In the genomic region with DNA sequence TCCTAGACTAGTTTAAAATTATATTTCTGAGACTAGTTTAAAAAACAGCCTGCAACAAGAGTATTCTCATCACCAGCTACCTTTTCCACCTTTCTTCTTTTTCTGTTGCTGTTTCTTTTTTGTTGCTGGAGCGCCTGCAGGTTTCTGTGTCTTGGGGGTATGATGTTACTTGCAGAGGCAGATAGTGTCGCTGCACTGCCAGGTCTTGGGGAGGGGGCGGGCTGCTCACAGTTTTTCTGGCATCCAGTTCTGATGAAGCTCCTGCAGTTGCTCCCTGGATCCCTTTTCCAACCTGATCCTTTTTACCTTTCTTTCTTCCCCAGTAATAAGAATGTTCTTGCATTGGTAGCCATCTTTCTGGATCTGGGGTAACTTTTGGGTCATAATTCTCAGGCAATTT, we compare ENCODE assay signal across 19 cellular contexts.
"Had no signal": no experiment of that assay in that cellular context is flagged by ENCODE, and none has a peak within 500 bp of the region (broad histone marks: within the 10 kb centered on the region; RNA-seq: fewer than 3 reads in every experiment).

No MANE protein-coding gene starts in this region.

- H3K4me3 ChIP-seq: esophagus squamous epithelium, gastroesophageal sphincter, heart right ventricle, left lung, prostate gland, uterus had no signal

- H3K27ac Mint-ChIP-seq: activated naive CD8-positive, alpha-beta T cell treated with anti-CD3 and anti-CD28 coated beads for 36 hours; activated T-cell treated with anti-CD3 and anti-CD28 coated beads, Interleukin-2, amount 50 U/mL, for 24 hours; activated T-helper 17 cell treated with anti-CD3 and anti-CD28 coated beads, Interleukin-2, amount 50 U/mL, for 72 hours; stimulated activated naive B cell treated with anti-CD40 and anti-IgM and Interleukin-4, amounts not matched to agents 10 μg/mL and 1 μg/mL and 100 μg/mL, for 72 hours had no signal

- ATAC-seq: activated T-helper 17 cell treated with anti-CD3 and anti-CD28 coated beads, Interleukin-2, amount 50 U/mL, for 72 hours; gastroesophageal sphincter; heart right ventricle; left lung; stimulated activated naive B cell treated with anti-CD40 and anti-IgM and Interleukin-4, amounts not matched to agents 10 μg/mL and 1 μg/mL and 100 μg/mL, for 72 hours had no signal

- H3K9me3 ChIP-seq: esophagus squamous epithelium, gastroesophageal sphincter, heart right ventricle, left lung, prostate gland, uterus had no signal

- DNase-seq: activated CD8-positive, alpha-beta memory T cell treated with anti-CD3 and anti-CD28 coated beads for 24 hours; activated CD8-positive, alpha-beta memory T cell treated with anti-CD3 and anti-CD28 coated beads, Interleukin-2, amount 50 U/mL, for 4 hours; activated naive CD4-positive, alpha-beta T cell; activated naive CD8-positive, alpha-beta T cell treated with anti-CD3 and anti-CD28 coated beads for 36 hours; activated T-cell treated with anti-CD3 and anti-CD28 coated beads, Interleukin-2, amount 50 U/mL, for 24 hours; central memory CD4-positive, alpha-beta T cell; effector memory CD4-positive, alpha-beta T cell; esophagus squamous epithelium; heart right ventricle; kidney; left lung; stimulated activated CD4-positive, alpha-beta T cell treated with anti-CD3 and anti-CD28 coated beads, Interleukin-2, amount 100 ng/mL, for 48 hours; stimulated activated CD8-positive, alpha-beta memory T cell treated with anti-CD3 and anti-CD28 coated beads, Interleukin-4, amount 100 ng/mL, for 48 hours; stimulated activated naive B cell treated with anti-CD40 and anti-IgM and Interleukin-4, amounts not matched to agents 10 μg/mL and 1 μg/mL and 100 μg/mL, for 72 hours; trophoblast cell; uterus had no signal

- H3K4me3 Mint-ChIP-seq: activated naive CD8-positive, alpha-beta T cell treated with anti-CD3 and anti-CD28 coated beads for 36 hours; activated T-cell treated with anti-CD3 and anti-CD28 coated beads, Interleukin-2, amount 50 U/mL, for 24 hours; activated T-helper 17 cell treated with anti-CD3 and anti-CD28 coated beads, Interleukin-2, amount 50 U/mL, for 72 hours; stimulated activated naive B cell treated with anti-CD40 and anti-IgM and Interleukin-4, amounts not matched to agents 10 μg/mL and 1 μg/mL and 100 μg/mL, for 72 hours had no signal

- H3K36me3 ChIP-seq: prostate gland, uterus had no signal

- H3K9me3 Mint-ChIP-seq: activated naive CD8-positive, alpha-beta T cell treated with anti-CD3 and anti-CD28 coated beads for 36 hours; activated T-cell treated with anti-CD3 and anti-CD28 coated beads, Interleukin-2, amount 50 U/mL, for 24 hours; activated T-helper 17 cell treated with anti-CD3 and anti-CD28 coated beads, Interleukin-2, amount 50 U/mL, for 72 hours; stimulated activated naive B cell treated with anti-CD40 and anti-IgM and Interleukin-4, amounts not matched to agents 10 μg/mL and 1 μg/mL and 100 μg/mL, for 72 hours had no signal

- H3K27me3 ChIP-seq: uterus had no signal

- H3K27ac ChIP-seq: esophagus squamous epithelium, gastroesophageal sphincter, heart right ventricle, left lung, prostate gland, uterus had no signal

- H3K4me1 ChIP-seq: uterus had no signal
